9 cellular contexts compared by ENCODE assay signal in genomic region chr21:26171310-26172100, GRCh38. TPM values are rescaled to one million over a fixed set of nuclear protein-coding genes. Genes with fewer than 3 reads are reported as not detected.
DNase-seq lines count a peak whose midpoint lies in the region; ATAC-seq and TF ChIP-seq lines count a peak whose summit lies in the region.
"Had no signal": no experiment of that assay in that cellular context is flagged by ENCODE, and none has a peak within 500 bp of the region (broad histone marks: within the 10 kb centered on the region; RNA-seq: fewer than 3 reads in every experiment).

No MANE protein-coding gene starts in this region.

- intact Hi-C loops in CD4-positive, alpha-beta memory T cell (cut with micrococcal nuclease), result loop anchor here (2.0 kb wide), 1 partner anchor 437 kb away; the partner anchor contains the start of genes ATP5PF and GABPA

- CTCF ChIA-PET in CD4-positive, alpha-beta memory T cell (lab: Charles Lee; ENCODE audit: partially characterized antibody), result interaction anchor here (0.6 to 4.9 kb wide), 16 partner anchors 9 to 563 kb away, joined by 3 to 44 read pairs (median 3); no protein-coding TSS in a partner anchor

- H2AFZ ChIP-seq in neuron (ENCODE audit: low read depth, low read length), result peak overlapping the region; percentile 99

- peak overlapping the region; percentile 49 to 52 for H3K4me3 ChIP-seq in CD4-positive, alpha-beta memory T cell (ENCODE audit: low read length in 2 of 2)
- H3K4me3 ChIP-seq in Peyer's patch, result peak overlapping the region; percentile 62 to 89 (median 84)
- peak overlapping the region; percentile 88 for H3K4me3 ChIP-seq in epithelial cell of proximal tubule (ENCODE audit: low read depth, low read length)
- H3K4me3 ChIP-seq in neuron (ENCODE audit: low read length), result peak overlapping the region; percentile 96

- H3K9me3 ChIP-seq in CD4-positive, alpha-beta memory T cell (ENCODE audit: control insufficient read depth in 1 of 2, low read length in 2 of 2), result no peaks in the 10 kb centered on the region
- H3K9me3 ChIP-seq in Peyer's patch (no peaks in the 10 kb centered on the region), neuron (ENCODE audit: low read length) (no peaks in the 10 kb centered on the region)

- no peak for ATAC-seq in HG02973 (IDR thresholded peaks at IDR 0.05; ENCODE audit: unreplicated experiment)
- ATAC-seq in HG03442 (IDR thresholded peaks at IDR 0.05; ENCODE audit: unreplicated experiment), result no peak

- H3K27me3 Mint-ChIP-seq in CD4-positive, alpha-beta memory T cell, result peaks cover 1 to 6% of the 10 kb centered on the region in 2 donors

- no peak overlapping the region for H3K27ac ChIP-seq in CD4-positive, alpha-beta memory T cell (ENCODE audit: low read depth, low read length)
- peak overlapping the region in 1 of 4 donors; percentile 81 for H3K27ac ChIP-seq in Peyer's patch

- H3K4me1 Mint-ChIP-seq in CD4-positive, alpha-beta memory T cell, result peaks cover 10 to 27% (median 14%) of the 10 kb centered on the region in 4 donors

- no peak for TF ChIP-seq POLR2A in Peyer's patch (IDR thresholded peaks at IDR 0.05)

- H3K9me3 Mint-ChIP-seq in CD4-positive, alpha-beta memory T cell, result no peaks in the 10 kb centered on the region

- no peak for DNase-seq in CD4-positive, alpha-beta memory T cell
- DNase-seq in Peyer's patch (no peak), epithelial cell of proximal tubule (ENCODE audit: low read depth) (no peak), NCI-H2196 (lab: John Stamatoyannopoulos, UW; ENCODE audit: unreplicated experiment) (no peak), HT-29 (ENCODE audit: low spot score) (no peak)
- DNase-seq: NK-92 treated with Interleukin-12 subunit alpha and Interleukin-12 subunit beta, amount 100 ng/mL, for 24 hours had no signal

- TF ChIP-seq CTCF in Peyer's patch (IDR thresholded peaks at IDR 0.05) (no peak), epithelial cell of proximal tubule (conservative IDR thresholded peaks at IDR 0.05; ENCODE audit: low read depth, low read length) (no peak)

- H3K4me3 Mint-ChIP-seq in CD4-positive, alpha-beta memory T cell, result peak overlapping the region; percentile 76 to 98 (median 89)

- no peaks in the 10 kb centered on the region for H3K36me3 ChIP-seq in CD4-positive, alpha-beta memory T cell (ENCODE audit: insufficient read depth, low read length)
- no peaks in the 10 kb centered on the region for H3K36me3 ChIP-seq in Peyer's patch
- H3K36me3 ChIP-seq in neuron (ENCODE audit: insufficient read depth, low read length), result no peaks in the 10 kb centered on the region

- peaks cover 0 to 9% of the 10 kb centered on the region in 2 donors for H3K36me3 Mint-ChIP-seq in CD4-positive, alpha-beta memory T cell

- POLR2A ChIA-PET in CD4-positive, alpha-beta memory T cell (lab: Charles Lee; ENCODE audit: partially characterized antibody), result interaction anchor here (0.9 to 1.1 kb wide), 4 partner anchors 22 to 436 kb away, joined by 3 to 6 read pairs (median 3); no protein-coding TSS in a partner anchor

- peaks cover 10% of the 10 kb centered on the region for H3K4me1 ChIP-seq in CD4-positive, alpha-beta memory T cell (ENCODE audit: insufficient read depth, low read length)
- H3K4me1 ChIP-seq in Peyer's patch (peaks cover 0 to 10% (median 0%) of the 10 kb centered on the region in 4 donors), neuron (ENCODE audit: insufficient read depth, low read length) (peaks cover 32% of the 10 kb centered on the region)

- no peaks in the 10 kb centered on the region for H3K27me3 ChIP-seq in CD4-positive, alpha-beta memory T cell (ENCODE audit: insufficient read depth, low read length)
- H3K27me3 ChIP-seq in Peyer's patch (no peaks in the 10 kb centered on the region), neuron (ENCODE audit: insufficient read depth, low read length) (no peaks in the 10 kb centered on the region)

- peak overlapping the region in 6 of 7 donors; percentile 56 to 86 (median 73) for H3K27ac Mint-ChIP-seq in CD4-positive, alpha-beta memory T cell

RNA-seq across cellular contexts. Expression of gene APP, which starts 0.9 kb away (rescaled TPM):
- 10 to 100 TPM; 53.3 to 57.9 TPM for total RNA-seq in CD4-positive, alpha-beta memory T cell
- polyA plus RNA-seq in CD4-positive, alpha-beta memory T cell, result 10 to 100 TPM in 1 of 2 donors, 1 to 10 TPM in 1; 4.9 to 15.1 TPM
- total RNA-seq in Peyer's patch, result 100 to 1,000 TPM; 209 to 297 (median 240) TPM
- 205 and 510 TPM in 2 replicates for total RNA-seq in epithelial cell of proximal tubule
- total RNA-seq in HT-29 (2014; rRNA removed; shearing (Covaris generic)), result 163 and 169 TPM in 2 replicates
